In genomic region chr12:112176321-112177010, GRCh38 we compare ENCODE assay signal across 16 cellular contexts. TPM values are rescaled to one million over a fixed set of nuclear protein-coding genes. Genes with fewer than 3 reads are reported as not detected.
DNase-seq lines count a peak whose midpoint lies in the region; ATAC-seq and TF ChIP-seq lines count a peak whose summit lies in the region.
"Had no signal": no experiment of that assay in that cellular context is flagged by ENCODE, and none has a peak within 500 bp of the region (broad histone marks: within the 10 kb centered on the region; RNA-seq: fewer than 3 reads in every experiment).

No MANE protein-coding gene starts in this region.

- no peaks in the 10 kb centered on the region for H3K27me3 Mint-ChIP-seq in activated naive CD8-positive, alpha-beta T cell treated with anti-CD3 and anti-CD28 coated beads for 36 hours
- H3K27me3 Mint-ChIP-seq in activated naive CD8-positive, alpha-beta T cell treated with anti-CD3 and anti-CD28 coated beads, Interleukin-2, amount 50 U/mL, for 24 hours = no peaks in the 10 kb centered on the region
- H3K27me3 Mint-ChIP-seq in brain (no peaks in the 10 kb centered on the region), neural crest cell (ENCODE audit: low read depth) (no peaks in the 10 kb centered on the region)

- ATAC-seq in activated naive CD8-positive, alpha-beta T cell treated with anti-CD3 and anti-CD28 coated beads, Interleukin-2, amount 50 U/mL, for 24 hours = no peak
- no peak for ATAC-seq in HG03108 (IDR thresholded peaks at IDR 0.05; ENCODE audit: unreplicated experiment)
- ATAC-seq: K562 had no signal

- DNase-seq in activated naive CD8-positive, alpha-beta T cell treated with anti-CD3 and anti-CD28 coated beads for 36 hours = no peak
- DNase-seq in activated naive CD8-positive, alpha-beta T cell treated with anti-CD3 and anti-CD28 coated beads, Interleukin-2, amount 50 U/mL, for 24 hours = no peak
- no peak for DNase-seq in neural crest cell (ENCODE audit: low read depth, low spot score)
- DNase-seq in NCI-H2107 treated with DMSO at 0.1 percent for 48 hours (lab: John Stamatoyannopoulos, UW; ENCODE audit: unreplicated experiment) = no peak
- no peak for DNase-seq in GM19240 (ENCODE audit: insufficient read length, low spot score)
- DNase-seq: Calu3, DMS79, NCI-H1092, NCI-H2107, NCI-H345, NCI-H526 treated with DMSO at 0.1 percent for 48 hours had no signal

- H3K4me3 Mint-ChIP-seq in activated naive CD8-positive, alpha-beta T cell treated with anti-CD3 and anti-CD28 coated beads for 36 hours = no peak overlapping the region
- H3K4me3 Mint-ChIP-seq in activated naive CD8-positive, alpha-beta T cell treated with anti-CD3 and anti-CD28 coated beads, Interleukin-2, amount 50 U/mL, for 24 hours = no peak overlapping the region
- no peak overlapping the region for H3K4me3 Mint-ChIP-seq in brain
- no peak overlapping the region for H3K4me3 Mint-ChIP-seq in neural crest cell

- H3K27ac ChIP-seq in temporal lobe (ENCODE audit: low read depth, low read length) = peak overlapping the region; percentile 20
- H3K27ac ChIP-seq: C4-2B had no signal

- H3K27ac Mint-ChIP-seq in activated naive CD8-positive, alpha-beta T cell treated with anti-CD3 and anti-CD28 coated beads for 36 hours = peak overlapping the region; percentile 2
- H3K27ac Mint-ChIP-seq in activated naive CD8-positive, alpha-beta T cell treated with anti-CD3 and anti-CD28 coated beads, Interleukin-2, amount 50 U/mL, for 24 hours = no peak overlapping the region
- H3K27ac Mint-ChIP-seq in brain (peak overlapping the region in 3 of 5 experiments; percentile 19 to 60 (median 24)), neural crest cell (ENCODE audit: unreplicated experiment) (peak overlapping the region; percentile 79)

- H3K9me3 Mint-ChIP-seq in activated naive CD8-positive, alpha-beta T cell treated with anti-CD3 and anti-CD28 coated beads for 36 hours = no peaks in the 10 kb centered on the region
- H3K9me3 Mint-ChIP-seq in activated naive CD8-positive, alpha-beta T cell treated with anti-CD3 and anti-CD28 coated beads, Interleukin-2, amount 50 U/mL, for 24 hours = no peaks in the 10 kb centered on the region
- H3K9me3 Mint-ChIP-seq in brain (no peaks in the 10 kb centered on the region), neural crest cell (no peaks in the 10 kb centered on the region)

- H3K36me3 Mint-ChIP-seq in activated naive CD8-positive, alpha-beta T cell treated with anti-CD3 and anti-CD28 coated beads for 36 hours = peaks cover 9% of the 10 kb centered on the region
- peaks cover 15% of the 10 kb centered on the region for H3K36me3 Mint-ChIP-seq in activated naive CD8-positive, alpha-beta T cell treated with anti-CD3 and anti-CD28 coated beads, Interleukin-2, amount 50 U/mL, for 24 hours (ENCODE audit: low read depth)
- H3K36me3 Mint-ChIP-seq in brain (peaks cover 82% of the 10 kb centered on the region), neural crest cell (ENCODE audit: low read depth) (peaks cover 12% of the 10 kb centered on the region)

- peaks cover 4% of the 10 kb centered on the region for H3K4me1 Mint-ChIP-seq in activated naive CD8-positive, alpha-beta T cell treated with anti-CD3 and anti-CD28 coated beads for 36 hours
- H3K4me1 Mint-ChIP-seq in activated naive CD8-positive, alpha-beta T cell treated with anti-CD3 and anti-CD28 coated beads, Interleukin-2, amount 50 U/mL, for 24 hours = peaks cover 7% of the 10 kb centered on the region
- no peaks in the 10 kb centered on the region for H3K4me1 Mint-ChIP-seq in brain
- H3K4me1 Mint-ChIP-seq in neural crest cell = peaks cover 7% of the 10 kb centered on the region

- TF ChIP-seq CTCF in brain (conservative IDR thresholded peaks at IDR 0.05) (no peak), neural crest cell (conservative IDR thresholded peaks at IDR 0.05) (no peak)

RNA-seq across cellular contexts. Expression of gene TRAFD1, which starts 51.1 kb away (rescaled TPM):
- total RNA-seq in activated naive CD8-positive, alpha-beta T cell treated with anti-CD3 and anti-CD28 coated beads for 36 hours = 10 to 100 TPM; 49.6 to 49.8 TPM
- 48.9 TPM for polyA plus RNA-seq in brain (ENCODE audit: insufficient read depth, low read depth, low replicate concordance)
- total RNA-seq in neural crest cell = 41.5 and 44.2 TPM in 2 replicates
- 42.0 TPM for total RNA-seq in temporal lobe
